In genomic region chr11:76644591-76644990, GRCh38 we compare ENCODE assay signal across 23 cellular contexts. TPM values are rescaled to one million over a fixed set of nuclear protein-coding genes. Genes with fewer than 3 reads are reported as not detected.
DNase-seq lines count a peak whose midpoint lies in the region; ATAC-seq and TF ChIP-seq lines count a peak whose summit lies in the region.
"Had no signal": no experiment of that assay in that cellular context is flagged by ENCODE, and none has a peak within 500 bp of the region (broad histone marks: within the 10 kb centered on the region; RNA-seq: fewer than 3 reads in every experiment).

No MANE protein-coding gene starts in this region.

- 44 to 73% methylated on average over 5 of the region's 5 CpGs for WGBS in sigmoid colon, 2 donors

- peaks cover 47% of the 10 kb centered on the region for H3K27me3 Mint-ChIP-seq in activated naive CD8-positive, alpha-beta T cell treated with anti-CD3 and anti-CD28 coated beads, Interleukin-2, amount 50 U/mL, for 24 hours
- peaks cover 58% of the 10 kb centered on the region for H3K27me3 Mint-ChIP-seq in activated naive CD8-positive, alpha-beta T cell treated with anti-CD3 and anti-CD28 coated beads for 36 hours

- H3K9me3 Mint-ChIP-seq in activated naive CD8-positive, alpha-beta T cell treated with anti-CD3 and anti-CD28 coated beads, Interleukin-2, amount 50 U/mL, for 24 hours, result peaks cover 14% of the 10 kb centered on the region
- H3K9me3 Mint-ChIP-seq in activated naive CD8-positive, alpha-beta T cell treated with anti-CD3 and anti-CD28 coated beads for 36 hours, result peaks cover 9% of the 10 kb centered on the region
- H3K9me3 Mint-ChIP-seq: activated naive CD4-positive, alpha-beta T cell treated with anti-CD3 and anti-CD28 coated beads, Interleukin-2, amount 10 ng/mL, durations not matched to agents 7 days and 5 days had no signal

- TF ChIP-seq EP300 in sigmoid colon (IDR thresholded peaks at IDR 0.05), result no peak

- H3K9ac ChIP-seq in colonic mucosa (ENCODE audit: low read depth in 2 of 2, low read length in 2 of 2), result no peak overlapping the region
- H3K9ac ChIP-seq: parathyroid adenoma had no signal

- H3K36me3 Mint-ChIP-seq in activated naive CD8-positive, alpha-beta T cell treated with anti-CD3 and anti-CD28 coated beads, Interleukin-2, amount 50 U/mL, for 24 hours (ENCODE audit: low read depth), result no peaks in the 10 kb centered on the region
- H3K36me3 Mint-ChIP-seq in activated naive CD8-positive, alpha-beta T cell treated with anti-CD3 and anti-CD28 coated beads for 36 hours, result peaks cover 3% of the 10 kb centered on the region
- H3K36me3 Mint-ChIP-seq: activated naive CD4-positive, alpha-beta T cell treated with anti-CD3 and anti-CD28 coated beads, Interleukin-2, amount 10 ng/mL, durations not matched to agents 7 days and 5 days had no signal

- H3K4me3 Mint-ChIP-seq in activated naive CD8-positive, alpha-beta T cell treated with anti-CD3 and anti-CD28 coated beads, Interleukin-2, amount 50 U/mL, for 24 hours, result peak overlapping the region; percentile 7
- H3K4me3 Mint-ChIP-seq in activated naive CD8-positive, alpha-beta T cell treated with anti-CD3 and anti-CD28 coated beads for 36 hours, result no peak overlapping the region
- H3K4me3 Mint-ChIP-seq: activated naive CD4-positive, alpha-beta T cell treated with anti-CD3 and anti-CD28 coated beads, Interleukin-2, amount 10 ng/mL, durations not matched to agents 7 days and 5 days; activated T-helper 1 cell treated with anti-CD3 and anti-CD28 coated beads, Interleukin-12 subunit alpha, Interleukin-12 subunit beta, Interleukin-2, Interleukin-4 antibody, amounts not matched to agents 30 ng/mL and 10 ng/mL and 1 ng/mL, durations not matched to agents 14 hours and 24 hours and 36 hours; endodermal cell; GM23338; neural crest cell had no signal

- H3K27me3 ChIP-seq in colonic mucosa, result no peaks in the 10 kb centered on the region
- no peaks in the 10 kb centered on the region for H3K27me3 ChIP-seq in sigmoid colon
- H3K27me3 ChIP-seq: cardiac muscle cell, right lobe of liver, SJSA1, tibial nerve had no signal

- no peaks in the 10 kb centered on the region for H3K4me1 ChIP-seq in colonic mucosa
- no peaks in the 10 kb centered on the region for H3K4me1 ChIP-seq in sigmoid colon
- H3K4me1 ChIP-seq: parathyroid adenoma, right lobe of liver had no signal

- no peak overlapping the region for H3K4me3 ChIP-seq in colonic mucosa
- H3K4me3 ChIP-seq in sigmoid colon, result no peak overlapping the region
- H3K4me3 ChIP-seq: cardiac muscle cell, GM23338, right lobe of liver, SJSA1, tibial nerve had no signal

- H3K4me1 Mint-ChIP-seq in activated naive CD8-positive, alpha-beta T cell treated with anti-CD3 and anti-CD28 coated beads, Interleukin-2, amount 50 U/mL, for 24 hours, result peaks cover 43% of the 10 kb centered on the region
- H3K4me1 Mint-ChIP-seq in activated naive CD8-positive, alpha-beta T cell treated with anti-CD3 and anti-CD28 coated beads for 36 hours, result peaks cover 26% of the 10 kb centered on the region
- H3K4me1 Mint-ChIP-seq: neural crest cell had no signal

- ATAC-seq in activated naive CD8-positive, alpha-beta T cell treated with anti-CD3 and anti-CD28 coated beads, Interleukin-2, amount 50 U/mL, for 24 hours, result no peak
- ATAC-seq: GM23338, Panc1, right lobe of liver had no signal

- TF ChIP-seq CTCF in colonic mucosa (IDR thresholded peaks at IDR 0.05) (no peak), sigmoid colon (IDR thresholded peaks at IDR 0.05) (no peak)

- H3K9me3 ChIP-seq in colonic mucosa (no peaks in the 10 kb centered on the region), sigmoid colon (no peaks in the 10 kb centered on the region)
- H3K9me3 ChIP-seq: right lobe of liver, SJSA1 had no signal

- no peak for TF ChIP-seq POLR2A in sigmoid colon (IDR thresholded peaks at IDR 0.05)

- no peak for DNase-seq in activated naive CD8-positive, alpha-beta T cell treated with anti-CD3 and anti-CD28 coated beads, Interleukin-2, amount 50 U/mL, for 24 hours
- DNase-seq in activated naive CD8-positive, alpha-beta T cell treated with anti-CD3 and anti-CD28 coated beads for 36 hours, result no peak
- peak; percentile 81 for DNase-seq in NCI-H69 (lab: John Stamatoyannopoulos, UW)
- peak; percentile 12 for DNase-seq in colonic mucosa
- DNase-seq in sigmoid colon, result peak; percentile 36
- no peak for DNase-seq in NCI-H128 (lab: John Stamatoyannopoulos, UW; ENCODE audit: unreplicated experiment)
- DNase-seq in NCI-H1417 treated with DMSO at 0.1 percent for 48 hours (lab: John Stamatoyannopoulos, UW), result no peak
- DNase-seq: cortex of kidney, endodermal cell, KBM-7, NCI-H1694 treated with DMSO at 0.1 percent for 48 hours, NCI-H345, right lobe of liver, T-helper 1 cell had no signal

- H3K27ac ChIP-seq in colonic mucosa, result no peak overlapping the region
- H3K27ac ChIP-seq in sigmoid colon, result no peak overlapping the region
- H3K27ac ChIP-seq: cardiac muscle cell, parathyroid adenoma, right lobe of liver, SJSA1, tibial nerve had no signal

- H3K36me3 ChIP-seq in colonic mucosa, result no peaks in the 10 kb centered on the region
- no peaks in the 10 kb centered on the region for H3K36me3 ChIP-seq in sigmoid colon
- H3K36me3 ChIP-seq: cardiac muscle cell, right lobe of liver, SJSA1, tibial nerve had no signal

- peak overlapping the region; percentile 36 for H3K27ac Mint-ChIP-seq in activated naive CD8-positive, alpha-beta T cell treated with anti-CD3 and anti-CD28 coated beads, Interleukin-2, amount 50 U/mL, for 24 hours
- no peak overlapping the region for H3K27ac Mint-ChIP-seq in activated naive CD8-positive, alpha-beta T cell treated with anti-CD3 and anti-CD28 coated beads for 36 hours
- H3K27ac Mint-ChIP-seq: activated naive CD4-positive, alpha-beta T cell treated with anti-CD3 and anti-CD28 coated beads, Interleukin-2, amount 10 ng/mL, durations not matched to agents 7 days and 5 days; activated T-helper 1 cell treated with anti-CD3 and anti-CD28 coated beads, Interleukin-12 subunit alpha, Interleukin-12 subunit beta, Interleukin-2, Interleukin-4 antibody, amounts not matched to agents 30 ng/mL and 10 ng/mL and 1 ng/mL, durations not matched to agents 14 hours and 24 hours and 36 hours; endodermal cell; GM23338 had no signal

- intact Hi-C loops in colonic mucosa (cut with DNase I), result no loop called here
- intact Hi-C loops in sigmoid colon (cut with DNase I), result no loop called here

RNA-seq across cellular contexts. Expression of gene LRRC32, which starts 26.0 kb away (rescaled TPM):
- 10 to 100 TPM; 11.5 to 12.1 TPM for total RNA-seq in activated naive CD8-positive, alpha-beta T cell treated with anti-CD3 and anti-CD28 coated beads for 36 hours
- total RNA-seq in colonic mucosa (10 to 100 TPM in 1 of 2 donors, 1 to 10 TPM in 1; 5.9 to 26.8 TPM), sigmoid colon (10 to 100 TPM in 3 of 4 donors, 1 to 10 TPM in 1; 6.4 to 30.7 (median 16.2) TPM)
- 10 to 100 TPM in 1 of 3 donors, 1 to 10 TPM in 1, under 1 TPM in 1; 0.69 to 18.3 (median 1.8) TPM for polyA plus RNA-seq in sigmoid colon

Comparison
In these comparisons a context has a peak if more than half of its experiments do, and no peak if none do; other contexts are left out.
1. DNase-seq: peak in NCI-H69 (single experiment), colonic mucosa (single experiment) and sigmoid colon (single experiment); none in activated naive CD8-positive, alpha-beta T cell treated with anti-CD3 and anti-CD28 coated beads, Interleukin-2, amount 50 U/mL, for 24 hours (single experiment), activated naive CD8-positive, alpha-beta T cell treated with anti-CD3 and anti-CD28 coated beads for 36 hours (single experiment), NCI-H128 (single experiment) and NCI-H1417 treated with DMSO at 0.1 percent for 48 hours (single experiment).